ENCODE assay signal across 9 cellular contexts in the genomic region with DNA sequence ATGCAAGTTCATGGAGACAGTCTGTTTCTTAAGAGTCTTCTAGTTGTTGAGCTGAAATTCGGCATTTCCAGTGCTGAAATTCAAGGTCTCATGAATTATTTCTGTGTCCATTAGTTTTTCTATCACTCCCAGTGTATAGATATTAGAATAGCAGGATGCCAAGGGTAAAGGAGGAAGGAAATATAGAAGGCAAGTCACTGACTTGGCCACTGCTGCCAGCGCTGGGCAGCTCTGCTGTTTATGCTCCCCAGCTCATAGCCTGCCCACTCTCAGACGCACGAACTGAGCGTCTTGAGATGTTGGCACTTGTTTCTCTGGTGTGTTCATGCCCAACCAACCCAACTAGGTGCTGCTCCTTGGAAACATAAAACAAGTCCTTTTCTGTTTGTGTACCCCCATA.
DNase-seq lines count a peak whose midpoint lies in the region; ATAC-seq, FAIRE-seq and TF ChIP-seq lines count a peak whose summit lies in the region.
"Had no signal": no experiment of that assay in that cellular context is flagged by ENCODE, and none has a peak within 500 bp of the region (broad histone marks: within the 10 kb centered on the region; RNA-seq: fewer than 3 reads in every experiment).

No MANE protein-coding gene starts in this region.

- peaks cover 23% of the 10 kb centered on the region for H3K36me3 Mint-ChIP-seq in activated T-helper 1 cell treated with anti-CD3 and anti-CD28 coated beads, Interleukin-12 subunit alpha, Interleukin-12 subunit beta, Interleukin-2, Interleukin-4 antibody, amounts not matched to agents 30 ng/mL and 10 ng/mL and 1 ng/mL, durations not matched to agents 14 hours and 24 hours and 36 hours (ENCODE audit: low read depth)
- no peaks in the 10 kb centered on the region for H3K36me3 Mint-ChIP-seq in mesothelial cell of epicardium

- DNase-seq in Ammon's horn (ENCODE audit: low spot score) (peak; percentile 60), mesothelial cell of epicardium (ENCODE audit: low spot score in 2 of 2, unreplicated experiment in 2 of 2) (no peak), SIG-M5 treated with dmso at 0.1 percent for 504 hours (lab: John Stamatoyannopoulos, UW; ENCODE audit: unreplicated experiment) (no peak), activated gamma-delta T cell treated with Interleukin-2 at 50 U/mL for 16 hours (no peak), breast epithelium (ENCODE audit: low spot score in 2 of 2) (no peak), RCC 7860 (ENCODE audit: low spot score) (no peak)
- DNase-seq in activated T-helper 1 cell treated with anti-CD3 and anti-CD28 coated beads, Interleukin-12 subunit alpha, Interleukin-12 subunit beta, Interleukin-2, Interleukin-4 antibody, amounts not matched to agents 30 ng/mL and 10 ng/mL and 1 ng/mL, durations not matched to agents 14 hours and 24 hours and 36 hours (ENCODE audit: low spot score) = no peak
- DNase-seq: GOT3 had no signal

- H3K27ac Mint-ChIP-seq in activated T-helper 1 cell treated with anti-CD3 and anti-CD28 coated beads, Interleukin-12 subunit alpha, Interleukin-12 subunit beta, Interleukin-2, Interleukin-4 antibody, amounts not matched to agents 30 ng/mL and 10 ng/mL and 1 ng/mL, durations not matched to agents 14 hours and 24 hours and 36 hours = no peak overlapping the region
- peak overlapping the region; percentile 23 for H3K27ac Mint-ChIP-seq in mesothelial cell of epicardium

- peak; percentile 2 for ATAC-seq in GM21367 (IDR thresholded peaks at IDR 0.05; ENCODE audit: unreplicated experiment)

- no peaks in the 10 kb centered on the region for H3K27me3 Mint-ChIP-seq in activated T-helper 1 cell treated with anti-CD3 and anti-CD28 coated beads, Interleukin-12 subunit alpha, Interleukin-12 subunit beta, Interleukin-2, Interleukin-4 antibody, amounts not matched to agents 30 ng/mL and 10 ng/mL and 1 ng/mL, durations not matched to agents 14 hours and 24 hours and 36 hours (ENCODE audit: insufficient read depth)
- no peaks in the 10 kb centered on the region for H3K27me3 Mint-ChIP-seq in mesothelial cell of epicardium (ENCODE audit: low read depth)

- intact Hi-C loops in activated T-helper 1 cell treated with anti-CD3 and anti-CD28 coated beads, Interleukin-12 subunit alpha, Interleukin-12 subunit beta, Interleukin-2, Interleukin-4 antibody, amounts not matched to agents 30 ng/mL and 10 ng/mL and 1 ng/mL, durations not matched to agents 14 hours and 24 hours and 36 hours (cut with micrococcal nuclease) = no loop called here
- intact Hi-C loops in breast epithelium (cut with DNase I; ENCODE audit: low total_unique reads) = no loop called here

- peaks cover 79% of the 10 kb centered on the region for H3K4me1 Mint-ChIP-seq in activated T-helper 1 cell treated with anti-CD3 and anti-CD28 coated beads, Interleukin-12 subunit alpha, Interleukin-12 subunit beta, Interleukin-2, Interleukin-4 antibody, amounts not matched to agents 30 ng/mL and 10 ng/mL and 1 ng/mL, durations not matched to agents 14 hours and 24 hours and 36 hours (ENCODE audit: low read depth)
- peaks cover 21% of the 10 kb centered on the region for H3K4me1 Mint-ChIP-seq in mesothelial cell of epicardium

- no peaks in the 10 kb centered on the region for H3K36me3 ChIP-seq in breast epithelium

- TF ChIP-seq CTCF in mesothelial cell of epicardium (IDR thresholded peaks at IDR 0.05; ENCODE audit: unreplicated experiment) (no peak), breast epithelium (IDR thresholded peaks at IDR 0.05) (no peak)

- H3K9me3 ChIP-seq in breast epithelium = no peaks in the 10 kb centered on the region

- H3K27ac ChIP-seq in breast epithelium = peak overlapping the region in 1 of 2 donors; percentile 43

- peaks cover 0 to 8% of the 10 kb centered on the region in 2 donors for H3K4me1 ChIP-seq in breast epithelium

- peak overlapping the region; percentile 5 for H3K4me3 Mint-ChIP-seq in activated T-helper 1 cell treated with anti-CD3 and anti-CD28 coated beads, Interleukin-12 subunit alpha, Interleukin-12 subunit beta, Interleukin-2, Interleukin-4 antibody, amounts not matched to agents 30 ng/mL and 10 ng/mL and 1 ng/mL, durations not matched to agents 14 hours and 24 hours and 36 hours
- H3K4me3 Mint-ChIP-seq in mesothelial cell of epicardium = no peak overlapping the region

- TF ChIP-seq POLR2A in breast epithelium (IDR thresholded peaks at IDR 0.05) = no peak

- FAIRE-seq in RCC 7860 (lab: Jason Lieb, UNC) = no peak

- no peak overlapping the region for H3K4me3 ChIP-seq in breast epithelium

- no peaks in the 10 kb centered on the region for H3K27me3 ChIP-seq in breast epithelium

- H3K9me3 Mint-ChIP-seq in activated T-helper 1 cell treated with anti-CD3 and anti-CD28 coated beads, Interleukin-12 subunit alpha, Interleukin-12 subunit beta, Interleukin-2, Interleukin-4 antibody, amounts not matched to agents 30 ng/mL and 10 ng/mL and 1 ng/mL, durations not matched to agents 14 hours and 24 hours and 36 hours = peaks cover 4% of the 10 kb centered on the region
- no peaks in the 10 kb centered on the region for H3K9me3 Mint-ChIP-seq in mesothelial cell of epicardium
